Comparison of ENCODE assay signal across 13 cellular contexts in genomic region chr2:106664669-106665068, GRCh38.
DNase-seq lines count a peak whose midpoint lies in the region; ATAC-seq and TF ChIP-seq lines count a peak whose summit lies in the region.
"Had no signal": no experiment of that assay in that cellular context is flagged by ENCODE, and none has a peak within 500 bp of the region (broad histone marks: within the 10 kb centered on the region; RNA-seq: fewer than 3 reads in every experiment).

No MANE protein-coding gene starts in this region.

- no peak overlapping the region for H4K8ac ChIP-seq in trophoblast cell (ENCODE audit: low read depth, low read length)

- no peak overlapping the region for H3K4me3 ChIP-seq in trophoblast cell (ENCODE audit: low read depth, low read length)
- H3K4me3 ChIP-seq: gastrocnemius medialis had no signal

- no peak overlapping the region for H2AFZ ChIP-seq in trophoblast cell (ENCODE audit: insufficient read depth, low read length, poor library complexity)

- H3K9me3 ChIP-seq in trophoblast cell (ENCODE audit: insufficient read depth, low read depth, low read length): peaks cover 4% of the 10 kb centered on the region
- H3K9me3 ChIP-seq: gastrocnemius medialis had no signal

- H2BK5ac ChIP-seq in trophoblast cell (ENCODE audit: low read depth, low read length, poor library complexity): no peak overlapping the region

- H2AK5ac ChIP-seq in trophoblast cell (ENCODE audit: low read length): no peak overlapping the region

- WGBS in trophoblast cell (ENCODE audit: extremely low coverage, insufficient coverage, insufficient read length): no CpG with 5 or more reads among the region's 3 CpGs

- no peak overlapping the region for H3K4ac ChIP-seq in trophoblast cell (ENCODE audit: low read depth, low read length)

- H2BK12ac ChIP-seq in trophoblast cell (ENCODE audit: low read length): no peak overlapping the region

- H3K36me3 ChIP-seq in trophoblast cell (ENCODE audit: control insufficient read depth in 1 of 2, insufficient read depth in 2 of 2, low read length in 2 of 2): no peaks in the 10 kb centered on the region
- H3K36me3 ChIP-seq: gastrocnemius medialis had no signal

- no peaks in the 10 kb centered on the region for H3K79me1 ChIP-seq in trophoblast cell (ENCODE audit: low read length)

- no peak overlapping the region for H2BK120ac ChIP-seq in trophoblast cell (ENCODE audit: insufficient read depth, low read length, poor library complexity)

- no peak overlapping the region for H4K12ac ChIP-seq in trophoblast cell (ENCODE audit: low read depth, low read length)

- no peaks in the 10 kb centered on the region for H3K79me2 ChIP-seq in trophoblast cell (ENCODE audit: control insufficient read depth, insufficient read depth, low read length, poor library complexity)

- no peak overlapping the region for H3K14ac ChIP-seq in trophoblast cell (ENCODE audit: low read length)

- DNase-seq in SKM-1 (lab: John Stamatoyannopoulos, UW; ENCODE audit: unreplicated experiment): peak; percentile 72
- no peak for DNase-seq in NCI-H1105 (lab: John Stamatoyannopoulos, UW)
- DNase-seq in NCI-H1930 (lab: John Stamatoyannopoulos, UW): no peak
- no peak for DNase-seq in trophoblast cell
- DNase-seq: activated naive CD8-positive, alpha-beta T cell treated with anti-CD3 and anti-CD28 coated beads, Interleukin-2, amount 50 U/mL, for 24 hours; CD4-positive, CD25-positive, alpha-beta regulatory T cell; gastrocnemius medialis; NCI-H526 had no signal

- H3K18ac ChIP-seq in trophoblast cell (ENCODE audit: low read length): no peak overlapping the region

- ATAC-seq in GM18858 (IDR thresholded peaks at IDR 0.05; ENCODE audit: unreplicated experiment) (peak; percentile 96), GM21717 (IDR thresholded peaks at IDR 0.05; ENCODE audit: unreplicated experiment) (peak; percentile 66), HG03378 (IDR thresholded peaks at IDR 0.05; ENCODE audit: unreplicated experiment) (peak; percentile 97), SK-N-SH treated with all-trans-retinoic acid at 6 μM for 48 hours (no peak)
- ATAC-seq: activated naive CD8-positive, alpha-beta T cell treated with anti-CD3 and anti-CD28 coated beads, Interleukin-2, amount 50 U/mL, for 24 hours; gastrocnemius medialis; left lobe of liver had no signal

- no peak overlapping the region for H4K91ac ChIP-seq in trophoblast cell (ENCODE audit: low read depth, low read length)

- no peaks in the 10 kb centered on the region for H3K27me3 ChIP-seq in trophoblast cell (ENCODE audit: insufficient read depth, low read length)
- H3K27me3 ChIP-seq: gastrocnemius medialis had no signal

- no peak overlapping the region for H3K4me2 ChIP-seq in trophoblast cell (ENCODE audit: low read length)

- H3K9ac ChIP-seq in trophoblast cell (ENCODE audit: low read length): no peak overlapping the region

- H3K4me1 ChIP-seq in trophoblast cell (ENCODE audit: control insufficient read depth in 1 of 2, insufficient read depth in 2 of 2, low read length in 2 of 2): no peaks in the 10 kb centered on the region
- H3K4me1 ChIP-seq: gastrocnemius medialis had no signal

- H3K23ac ChIP-seq in trophoblast cell (ENCODE audit: low read length): no peak overlapping the region

- no peak overlapping the region for H3K27ac ChIP-seq in trophoblast cell (ENCODE audit: low read depth, low read length)
- H3K27ac ChIP-seq: gastrocnemius medialis had no signal

TF ChIP-seq in SK-N-SH treated with all-trans-retinoic acid at 6 μM for 48 hours, 23 proteins besides CTCF, POLR2A, EP300 and RAD21:
- TF ChIP-seq PPARA (CRISPR knock-in tag; IDR thresholded peaks at IDR 0.05; ENCODE audit: borderline replicate concordance) (no peak), POU6F1 (CRISPR knock-in tag; IDR thresholded peaks at IDR 0.05; ENCODE audit: borderline replicate concordance, low read depth) (no peak), ZC3H10 (CRISPR knock-in tag; IDR thresholded peaks at IDR 0.05) (no peak), ZNF70 (CRISPR knock-in tag; IDR thresholded peaks at IDR 0.05) (no peak), RARB (CRISPR knock-in tag; IDR thresholded peaks at IDR 0.05) (no peak), CSDC2 (CRISPR knock-in tag; IDR thresholded peaks at IDR 0.05) (no peak), ZFP3 (CRISPR knock-in tag; IDR thresholded peaks at IDR 0.05) (no peak), CREB5 (CRISPR knock-in tag; IDR thresholded peaks at IDR 0.05; ENCODE audit: low read depth) (no peak), PATZ1 (CRISPR knock-in tag; IDR thresholded peaks at IDR 0.05; ENCODE audit: borderline replicate concordance) (no peak), ESRRG (CRISPR knock-in tag; IDR thresholded peaks at IDR 0.05) (no peak), OSR1 (CRISPR knock-in tag; IDR thresholded peaks at IDR 0.05) (no peak)
